In the genomic region with DNA sequence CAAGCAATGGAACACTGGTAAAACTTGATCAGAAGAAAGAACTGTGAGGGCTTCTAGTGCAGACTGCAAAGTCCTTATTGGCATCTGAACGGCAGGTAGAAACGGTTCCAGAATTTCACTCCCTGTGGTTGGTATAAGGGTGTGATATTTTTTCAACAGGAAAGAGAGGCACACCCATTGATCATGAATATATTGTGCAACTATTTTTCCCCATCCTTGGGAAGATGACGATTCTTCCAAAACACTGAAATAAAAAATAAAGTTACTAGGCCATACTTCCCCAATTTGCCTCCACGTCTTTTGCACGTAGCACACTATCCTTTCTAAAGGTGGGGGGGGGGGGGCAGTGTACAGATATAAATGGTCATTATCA, we compare ENCODE assay signal across 1 cellular context.
TF ChIP-seq lines count a peak whose summit lies in the region.

No MANE protein-coding gene starts in this region.

TF ChIP-seq in GM12878, 131 proteins besides CTCF, POLR2A, EP300 and RAD21:
- TF ChIP-seq PAX5 (IDR thresholded peaks at IDR 0.05; ENCODE audit: borderline replicate concordance, low read depth, low read length), result no peak
- TF ChIP-seq, protein P1, sequence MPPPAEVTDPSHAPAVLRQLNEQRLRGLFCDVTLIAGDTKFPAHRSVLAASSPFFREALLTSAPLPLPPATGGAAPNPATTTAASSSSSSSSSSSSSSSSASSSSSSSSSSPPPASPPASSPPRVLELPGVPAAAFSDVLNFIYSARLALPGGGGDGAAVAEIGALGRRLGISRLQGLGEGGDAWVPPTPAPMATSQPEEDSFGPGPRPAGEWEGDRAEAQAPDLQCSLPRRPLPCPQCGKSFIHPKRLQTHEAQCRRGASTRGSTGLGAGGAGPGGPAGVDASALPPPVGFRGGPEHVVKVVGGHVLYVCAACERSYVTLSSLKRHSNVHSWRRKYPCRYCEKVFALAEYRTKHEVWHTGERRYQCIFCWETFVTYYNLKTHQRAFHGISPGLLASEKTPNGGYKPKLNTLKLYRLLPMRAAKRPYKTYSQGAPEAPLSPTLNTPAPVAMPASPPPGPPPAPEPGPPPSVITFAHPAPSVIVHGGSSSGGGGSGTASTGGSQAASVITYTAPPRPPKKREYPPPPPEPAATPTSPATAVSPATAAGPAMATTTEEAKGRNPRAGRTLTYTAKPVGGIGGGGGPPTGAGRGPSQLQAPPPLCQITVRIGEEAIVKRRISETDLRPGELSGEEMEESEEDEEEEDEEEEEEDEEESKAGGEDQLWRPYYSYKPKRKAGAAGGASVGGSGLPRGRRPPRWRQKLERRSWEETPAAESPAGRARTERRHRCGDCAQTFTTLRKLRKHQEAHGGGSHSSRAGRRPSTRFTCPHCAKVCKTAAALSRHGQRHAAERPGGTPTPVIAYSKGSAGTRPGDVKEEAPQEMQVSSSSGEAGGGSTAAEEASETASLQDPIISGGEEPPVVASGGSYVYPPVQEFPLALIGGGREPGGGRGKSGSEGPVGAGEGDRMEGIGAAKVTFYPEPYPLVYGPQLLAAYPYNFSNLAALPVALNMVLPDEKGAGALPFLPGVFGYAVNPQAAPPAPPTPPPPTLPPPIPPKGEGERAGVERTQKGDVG (CRISPR knock-in tag; IDR thresholded peaks at IDR 0.05), result no peak
- TF ChIP-seq, protein P2, sequence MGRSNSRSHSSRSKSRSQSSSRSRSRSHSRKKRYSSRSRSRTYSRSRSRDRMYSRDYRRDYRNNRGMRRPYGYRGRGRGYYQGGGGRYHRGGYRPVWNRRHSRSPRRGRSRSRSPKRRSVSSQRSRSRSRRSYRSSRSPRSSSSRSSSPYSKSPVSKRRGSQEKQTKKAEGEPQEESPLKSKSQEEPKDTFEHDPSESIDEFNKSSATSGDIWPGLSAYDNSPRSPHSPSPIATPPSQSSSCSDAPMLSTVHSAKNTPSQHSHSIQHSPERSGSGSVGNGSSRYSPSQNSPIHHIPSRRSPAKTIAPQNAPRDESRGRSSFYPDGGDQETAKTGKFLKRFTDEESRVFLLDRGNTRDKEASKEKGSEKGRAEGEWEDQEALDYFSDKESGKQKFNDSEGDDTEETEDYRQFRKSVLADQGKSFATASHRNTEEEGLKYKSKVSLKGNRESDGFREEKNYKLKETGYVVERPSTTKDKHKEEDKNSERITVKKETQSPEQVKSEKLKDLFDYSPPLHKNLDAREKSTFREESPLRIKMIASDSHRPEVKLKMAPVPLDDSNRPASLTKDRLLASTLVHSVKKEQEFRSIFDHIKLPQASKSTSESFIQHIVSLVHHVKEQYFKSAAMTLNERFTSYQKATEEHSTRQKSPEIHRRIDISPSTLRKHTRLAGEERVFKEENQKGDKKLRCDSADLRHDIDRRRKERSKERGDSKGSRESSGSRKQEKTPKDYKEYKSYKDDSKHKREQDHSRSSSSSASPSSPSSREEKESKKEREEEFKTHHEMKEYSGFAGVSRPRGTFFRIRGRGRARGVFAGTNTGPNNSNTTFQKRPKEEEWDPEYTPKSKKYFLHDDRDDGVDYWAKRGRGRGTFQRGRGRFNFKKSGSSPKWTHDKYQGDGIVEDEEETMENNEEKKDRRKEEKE (IDR thresholded peaks at IDR 0.05), result no peak
- TF ChIP-seq MEF2A (IDR thresholded peaks at IDR 0.05; ENCODE audit: insufficient read depth, low read depth, low read length), result no peak
- TF ChIP-seq ZNF274 (IDR thresholded peaks at IDR 0.05; ENCODE audit: insufficient read depth, insufficient read length), result no peak
- TF ChIP-seq MYB (IDR thresholded peaks at IDR 0.05; ENCODE audit: borderline replicate concordance, low read depth, low read length), result no peak
- TF ChIP-seq ESRRA (IDR thresholded peaks at IDR 0.05; ENCODE audit: low read length), result no peak
- TF ChIP-seq ETV6 (conservative IDR thresholded peaks at IDR 0.05 in 1 of 2, IDR thresholded peaks at IDR 0.05 in 1 of 2; ENCODE audit: borderline replicate concordance in 1 of 2, low read depth in 1 of 2), result no peak
- TF ChIP-seq ZZZ3 (IDR thresholded peaks at IDR 0.05; ENCODE audit: control insufficient read depth, insufficient read length, low read depth), result no peak
- no peak for TF ChIP-seq TARDBP (IDR thresholded peaks at IDR 0.05; ENCODE audit: borderline replicate concordance)
- TF ChIP-seq KLF5 (IDR thresholded peaks at IDR 0.05; ENCODE audit: partially characterized antibody), result no peak
- TF ChIP-seq ZNF207 (IDR thresholded peaks at IDR 0.05; ENCODE audit: borderline replicate concordance), result no peak
- TF ChIP-seq SP1 (IDR thresholded peaks at IDR 0.05; ENCODE audit: low read depth, low read length), result no peak
